8 cellular contexts compared by ENCODE assay signal in the genomic region with DNA sequence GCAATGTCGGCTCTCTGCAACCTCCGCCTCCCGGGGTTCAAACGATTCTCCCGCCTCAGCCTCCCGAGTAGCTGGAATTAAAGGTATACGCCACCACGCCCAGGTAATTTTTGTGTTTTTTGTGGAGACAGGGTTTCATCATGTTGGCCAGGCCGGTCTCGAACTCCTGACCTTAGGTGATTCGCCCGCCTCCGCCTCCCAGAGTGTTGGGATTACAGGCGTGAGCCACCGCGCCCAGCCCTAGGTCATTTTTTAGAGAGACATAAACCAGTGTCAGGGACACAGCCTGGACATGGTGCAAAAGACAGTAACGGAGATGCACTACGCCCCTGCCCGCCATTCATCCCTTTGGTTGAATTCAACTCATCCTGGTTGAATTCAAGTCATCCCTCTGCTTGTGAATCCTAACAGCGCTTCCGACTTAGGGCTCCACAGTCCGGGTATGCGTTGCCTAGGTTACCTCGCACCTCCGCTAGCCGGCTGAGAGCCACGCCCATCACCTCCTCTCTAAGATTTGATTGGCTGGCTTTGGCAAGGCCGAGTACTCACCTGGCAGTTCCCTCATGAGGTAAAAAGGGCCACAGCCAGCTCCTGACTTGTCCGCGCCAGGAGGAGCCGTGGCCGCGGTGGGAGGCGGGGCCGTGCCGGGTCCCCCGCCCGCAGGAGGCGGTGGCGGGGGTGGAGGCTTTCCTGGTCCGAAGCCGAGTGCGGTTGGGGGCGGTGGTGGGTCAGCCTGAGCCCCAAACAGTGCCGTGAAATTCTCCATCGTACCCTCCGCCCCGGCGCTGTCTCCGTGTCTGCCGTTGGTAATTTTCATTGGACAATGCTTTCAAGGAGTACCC. TPM values are rescaled to one million over a fixed set of nuclear protein-coding genes. Genes with fewer than 3 reads are reported as not detected.
DNase-seq lines count a peak whose midpoint lies in the region; ATAC-seq lines count a peak whose summit lies in the region.

MED19 (minus strand) TSS at position 802 of the 842 bp plus-strand sequence; CDS start at position 766, 36 bp downstream.

- H3K4me1 ChIP-seq in ACC112 (ENCODE audit: control insufficient read depth, insufficient read depth, low read length, unreplicated experiment): peaks cover 13% of the 10 kb centered on the region

- intact Hi-C loops in left colon (cut with DNase I, micrococcal nuclease): no loop called here

- peak; percentile 54 for ATAC-seq in GM18907 (IDR thresholded peaks at IDR 0.05; ENCODE audit: unreplicated experiment)
- peak; percentile 55 for ATAC-seq in HG03175 (IDR thresholded peaks at IDR 0.05; ENCODE audit: unreplicated experiment)
- ATAC-seq in activated CD4-positive, CD25-positive, alpha-beta regulatory T cell treated with anti-CD3 and anti-CD28 coated beads, Interleukin-2, amount 50 U/mL, for 24 hours: peak; percentile 42 to 46
- ATAC-seq in left colon: peak; percentile 78

- DNase-seq in NCI-H2227 treated with DMSO at 0.1 percent for 48 hours (lab: John Stamatoyannopoulos, UW): peak; percentile 86
- DNase-seq in cerebellum (ENCODE audit: low spot score): peak; percentile 91
- DNase-seq in left colon: peak; percentile 86 to 94
- peak; percentile 84 for DNase-seq in stimulated activated CD4-positive, alpha-beta T cell treated with anti-CD3 and anti-CD28 coated beads, Interleukin-1b, Interleukin-23, amount 100 ng/mL, for 48 hours

- no peaks in the 10 kb centered on the region for H3K36me3 ChIP-seq in ACC112 (ENCODE audit: insufficient read depth, low read length)

- H3K27me3 ChIP-seq in ACC112 (ENCODE audit: insufficient read depth, low read length): no peaks in the 10 kb centered on the region

- peaks cover 41% of the 10 kb centered on the region for H3K79me2 ChIP-seq in ACC112 (ENCODE audit: control insufficient read depth, insufficient read depth, low read length, unreplicated experiment)

- H3K27ac ChIP-seq in ACC112 (ENCODE audit: low read depth, low read length): peak within 1 kb of the TSS; percentile 80

- H3K4me3 ChIP-seq in ACC112 (ENCODE audit: low read depth, low read length): peak within 1 kb of the TSS; percentile 100

- peak within 1 kb of the TSS; percentile 87 for H2AFZ ChIP-seq in ACC112 (ENCODE audit: low read length, unreplicated experiment)

RNA-seq across cellular contexts. Expression of gene MED19, which starts in this region (rescaled TPM):
- 15.3 TPM for total RNA-seq in cerebellum
- 10 to 100 TPM; 10.4 to 12.1 TPM for total RNA-seq in left colon

Comparison
In these comparisons a context has a peak if more than half of its experiments do, and no peak if none do; other contexts are left out.
1. Peak in every context shown above with its lines: DNase-seq, ATAC-seq, H3K4me3 ChIP-seq and H3K27ac ChIP-seq.